In genomic region chr4:22474636-22475310, GRCh38 we compare ENCODE assay signal across 13 cellular contexts. TPM values are rescaled to one million over a fixed set of nuclear protein-coding genes. Genes with fewer than 3 reads are reported as not detected.
A peak's percentile ranks its signal among the peaks of the same experiment; 100 is the strongest.
DNase-seq lines count a peak whose midpoint lies in the region; ATAC-seq and TF ChIP-seq lines count a peak whose summit lies in the region.
"Had no signal": no experiment of that assay in that cellular context is flagged by ENCODE, and none has a peak within 500 bp of the region (broad histone marks: within the 10 kb centered on the region; RNA-seq: fewer than 3 reads in every experiment).

No MANE protein-coding gene starts in this region.

- no peaks in the 10 kb centered on the region for H3K9me3 ChIP-seq in left lung
- H3K9me3 ChIP-seq: upper lobe of left lung had no signal

- no peak overlapping the region for H2AFZ ChIP-seq in ACC112 (ENCODE audit: low read length, unreplicated experiment)

- H3K4me1 ChIP-seq in ACC112 (ENCODE audit: control insufficient read depth, insufficient read depth, low read length, unreplicated experiment) (peaks cover 19% of the 10 kb centered on the region), left lung (no peaks in the 10 kb centered on the region)
- H3K4me1 ChIP-seq: upper lobe of left lung had no signal

- no peak for TF ChIP-seq CTCF in brain microvascular endothelial cell (IDR thresholded peaks at IDR 0.05; ENCODE audit: low read depth, low read length, missing control alignments)
- TF ChIP-seq CTCF in left lung (IDR thresholded peaks at IDR 0.05): no peak

- peak overlapping the region; percentile 16; the same call in 1 of the 2 replicates for H3K4me3 ChIP-seq in ACC112 (ENCODE audit: low read depth, low read length)
- H3K4me3 ChIP-seq in brain microvascular endothelial cell (ENCODE audit: low read depth, low read length): no peak overlapping the region
- H3K4me3 ChIP-seq in left lung: no peak overlapping the region
- H3K4me3 ChIP-seq: upper lobe of left lung had no signal

- in situ Hi-C loops in brain microvascular endothelial cell (cut with HindIII; ENCODE audit: low pct_ligation_motif_present, low sequenced_read_pairs): no loop called here

- DNase-seq in HS-27A (ENCODE audit: low read depth): peak; percentile 9
- peak; percentile 25 for DNase-seq in brain microvascular endothelial cell
- DNase-seq in kidney glomerular epithelial cell (lab: John Stamatoyannopoulos, UW): peak; percentile 61
- no peak for DNase-seq in NCI-H2196 (lab: John Stamatoyannopoulos, UW; ENCODE audit: unreplicated experiment)
- DNase-seq in stimulated activated naive CD4-positive, alpha-beta T cell (lab: John Stamatoyannopoulos, UW): no peak
- no peak for DNase-seq in left lung
- DNase-seq: activated CD4-positive, alpha-beta memory T cell treated with anti-CD3 and anti-CD28 coated beads for 36 hours; activated effector memory CD4-positive, alpha-beta T cell treated with anti-CD3 and anti-CD28 coated beads, Interleukin-2, amount 50 U/mL, for 16 hours; DMS153 had no signal

- no peaks in the 10 kb centered on the region for H3K36me3 ChIP-seq in ACC112 (ENCODE audit: insufficient read depth, low read length)
- H3K36me3 ChIP-seq in brain microvascular endothelial cell (replicated peaks): no peaks in the 10 kb centered on the region
- no peaks in the 10 kb centered on the region for H3K36me3 ChIP-seq in left lung
- H3K36me3 ChIP-seq: upper lobe of left lung had no signal

- peak overlapping the region; percentile 49 for H3K27ac ChIP-seq in ACC112 (ENCODE audit: low read depth, low read length)
- peak overlapping the region; percentile 41 for H3K27ac ChIP-seq in brain microvascular endothelial cell
- H3K27ac ChIP-seq in left lung: no peak overlapping the region
- H3K27ac ChIP-seq: HL-60, upper lobe of left lung had no signal

- H3K27me3 ChIP-seq in ACC112 (ENCODE audit: insufficient read depth, low read length) (no peaks in the 10 kb centered on the region), brain microvascular endothelial cell (replicated peaks) (no peaks in the 10 kb centered on the region), left lung (no peaks in the 10 kb centered on the region)
- H3K27me3 ChIP-seq: upper lobe of left lung had no signal

- intact Hi-C loops in left lung (cut with DNase I): no loop called here

- ATAC-seq in left lung (no peak), GM18498 (IDR thresholded peaks at IDR 0.05; ENCODE audit: unreplicated experiment) (no peak)

- peaks cover 4% of the 10 kb centered on the region for H3K79me2 ChIP-seq in ACC112 (ENCODE audit: control insufficient read depth, insufficient read depth, low read length, unreplicated experiment)

RNA-seq across cellular contexts. Expression of gene ADGRA3, which starts 41.1 kb away (rescaled TPM):
- total RNA-seq in left lung: 10 to 100 TPM; 17.6 to 20.6 TPM

Comparison
In these comparisons a context has a peak if more than half of its experiments do, and no peak if none do; other contexts are left out.
1. H3K27ac ChIP-seq: peak in ACC112 (single experiment) and brain microvascular endothelial cell (single experiment); none in left lung (0 of 2).
2. DNase-seq: peak in HS-27A (single experiment), brain microvascular endothelial cell (single experiment) and kidney glomerular epithelial cell (single experiment); none in NCI-H2196 (single experiment), stimulated activated naive CD4-positive, alpha-beta T cell (0 of 6) and left lung (0 of 2).